In the genomic region with DNA sequence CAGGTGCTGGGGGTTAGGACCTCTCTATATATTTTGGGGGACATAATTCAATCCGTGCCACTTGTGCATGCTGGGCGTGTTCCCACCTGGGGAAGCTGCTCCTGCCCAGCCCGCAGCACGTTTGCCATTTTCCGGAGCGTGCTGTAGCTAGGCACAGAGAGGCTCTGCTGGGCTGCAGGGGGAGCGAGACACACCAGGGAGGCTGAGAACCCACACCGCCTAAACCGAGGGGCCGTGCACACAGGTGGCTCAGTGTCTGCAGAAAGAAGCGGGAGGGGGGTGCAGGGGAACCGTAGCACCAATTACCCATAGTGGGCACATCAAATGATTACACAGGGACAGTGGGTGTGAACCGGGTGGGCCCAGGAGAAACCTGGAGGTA, we compare ENCODE assay signal across 23 cellular contexts.
"Had no signal": no experiment of that assay in that cellular context is flagged by ENCODE, and none has a peak within 500 bp of the region (broad histone marks: within the 10 kb centered on the region; RNA-seq: fewer than 3 reads in every experiment).

No MANE protein-coding gene starts in this region.

- H3K27ac Mint-ChIP-seq: nephron progenitor cell, WTC11 had no signal

- H3K4me3 Mint-ChIP-seq: activated naive CD8-positive, alpha-beta T cell treated with anti-CD3 and anti-CD28 coated beads for 36 hours; nephron progenitor cell; WTC11 had no signal

- ATAC-seq: left lobe of liver, WTC11 had no signal

- H3K4me3 ChIP-seq: testis had no signal

- H3K36me3 Mint-ChIP-seq: WTC11 had no signal

- DNase-seq: activated CD4-positive, alpha-beta T cell treated with anti-CD3 and anti-CD28 coated beads, Interleukin-2, amount 50 U/mL, for 4 hours; activated CD8-positive, alpha-beta memory T cell treated with anti-CD3 and anti-CD28 coated beads for 24 hours; activated CD8-positive, alpha-beta memory T cell treated with anti-CD3 and anti-CD28 coated beads, Interleukin-2, amount 50 U/mL, for 4 hours; activated naive CD4-positive, alpha-beta T cell treated with Interleukin-2 at 50 U/mL for 16 hours; activated naive CD8-positive, alpha-beta T cell treated with anti-CD3 and anti-CD28 coated beads for 36 hours; activated T-cell treated with anti-CD3 and anti-CD28 coated beads, Interleukin-2, amount 50 U/mL, for 48 hours; effector CD4-positive, alpha-beta T cell; erythroblast; foreskin fibroblast; mammary epithelial cell; midbrain; nephron progenitor cell; nucleus accumbens; small intestine; stimulated activated naive CD4-positive, alpha-beta T cell; T1000; testis; trophoblast cell had no signal

- H3K4me1 ChIP-seq: parathyroid adenoma, testis had no signal

- H3K9me3 ChIP-seq: testis had no signal

- H3K9me3 Mint-ChIP-seq: activated naive CD8-positive, alpha-beta T cell treated with anti-CD3 and anti-CD28 coated beads for 36 hours; nephron progenitor cell; WTC11 had no signal

- FAIRE-seq: bronchial epithelial cell, keratinocyte, small intestine had no signal

- H3K27me3 Mint-ChIP-seq: activated naive CD8-positive, alpha-beta T cell treated with anti-CD3 and anti-CD28 coated beads for 36 hours had no signal

- H3K27me3 ChIP-seq: testis had no signal

- H3K27ac ChIP-seq: parathyroid adenoma, testis had no signal
